In the genomic region with DNA sequence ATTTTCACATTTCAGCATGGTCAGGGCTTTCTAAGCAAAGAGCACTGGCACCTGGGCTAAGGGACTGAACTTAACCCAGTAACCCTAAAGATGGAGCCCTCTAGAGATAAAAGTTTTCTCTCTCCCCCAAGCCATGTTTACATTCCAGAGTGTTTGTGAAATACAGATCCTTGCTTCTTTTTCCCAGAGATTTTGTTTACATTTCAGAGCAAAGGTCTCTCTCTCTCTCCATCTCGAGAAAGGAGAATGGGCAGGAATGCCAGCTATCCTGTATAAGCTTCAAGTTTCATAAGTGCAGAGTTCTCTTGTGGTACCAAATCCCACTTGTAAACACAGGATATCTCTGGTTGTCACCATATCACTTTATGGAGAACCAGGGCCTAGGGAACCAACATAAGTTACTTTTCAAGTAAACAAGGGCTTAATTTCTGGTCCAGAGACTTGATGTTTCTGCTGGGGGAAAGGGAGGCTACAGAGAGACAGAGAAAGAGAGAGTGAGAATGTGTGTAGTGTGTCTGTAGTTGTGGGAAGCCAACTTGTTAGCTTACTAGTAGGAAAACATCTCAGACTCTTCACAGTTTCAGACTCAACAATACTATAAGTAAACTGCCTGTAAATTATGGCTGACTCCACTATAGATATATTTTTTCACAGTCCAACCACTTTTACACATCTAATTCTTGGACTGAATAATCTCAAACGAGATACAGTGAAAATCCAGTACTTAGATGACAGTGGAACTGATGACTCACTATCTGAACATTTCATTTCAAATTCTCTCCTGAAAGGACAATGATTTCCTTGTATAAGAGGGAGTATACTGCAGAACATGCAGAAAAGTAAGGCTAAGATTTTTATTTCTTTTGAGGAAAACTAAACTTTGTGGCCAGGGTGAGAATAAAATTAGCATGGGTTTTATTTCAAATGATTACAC, we compare ENCODE assay signal across 1 cellular context.
TF ChIP-seq lines count a peak whose summit lies in the region.

No MANE protein-coding gene starts in this region.

TF ChIP-seq in HepG2, 621 proteins besides CTCF, POLR2A, EP300 and RAD21 (continued from another document and continues in another):
- TF ChIP-seq, protein P1, sequence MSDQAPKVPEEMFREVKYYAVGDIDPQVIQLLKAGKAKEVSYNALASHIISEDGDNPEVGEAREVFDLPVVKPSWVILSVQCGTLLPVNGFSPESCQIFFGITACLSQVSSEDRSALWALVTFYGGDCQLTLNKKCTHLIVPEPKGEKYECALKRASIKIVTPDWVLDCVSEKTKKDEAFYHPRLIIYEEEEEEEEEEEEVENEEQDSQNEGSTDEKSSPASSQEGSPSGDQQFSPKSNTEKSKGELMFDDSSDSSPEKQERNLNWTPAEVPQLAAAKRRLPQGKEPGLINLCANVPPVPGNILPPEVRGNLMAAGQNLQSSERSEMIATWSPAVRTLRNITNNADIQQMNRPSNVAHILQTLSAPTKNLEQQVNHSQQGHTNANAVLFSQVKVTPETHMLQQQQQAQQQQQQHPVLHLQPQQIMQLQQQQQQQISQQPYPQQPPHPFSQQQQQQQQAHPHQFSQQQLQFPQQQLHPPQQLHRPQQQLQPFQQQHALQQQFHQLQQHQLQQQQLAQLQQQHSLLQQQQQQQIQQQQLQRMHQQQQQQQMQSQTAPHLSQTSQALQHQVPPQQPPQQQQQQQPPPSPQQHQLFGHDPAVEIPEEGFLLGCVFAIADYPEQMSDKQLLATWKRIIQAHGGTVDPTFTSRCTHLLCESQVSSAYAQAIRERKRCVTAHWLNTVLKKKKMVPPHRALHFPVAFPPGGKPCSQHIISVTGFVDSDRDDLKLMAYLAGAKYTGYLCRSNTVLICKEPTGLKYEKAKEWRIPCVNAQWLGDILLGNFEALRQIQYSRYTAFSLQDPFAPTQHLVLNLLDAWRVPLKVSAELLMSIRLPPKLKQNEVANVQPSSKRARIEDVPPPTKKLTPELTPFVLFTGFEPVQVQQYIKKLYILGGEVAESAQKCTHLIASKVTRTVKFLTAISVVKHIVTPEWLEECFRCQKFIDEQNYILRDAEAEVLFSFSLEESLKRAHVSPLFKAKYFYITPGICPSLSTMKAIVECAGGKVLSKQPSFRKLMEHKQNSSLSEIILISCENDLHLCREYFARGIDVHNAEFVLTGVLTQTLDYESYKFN (CRISPR knock-in tag; conservative IDR thresholded peaks at IDR 0.05): peak; percentile 88
- TF ChIP-seq, protein P2, sequence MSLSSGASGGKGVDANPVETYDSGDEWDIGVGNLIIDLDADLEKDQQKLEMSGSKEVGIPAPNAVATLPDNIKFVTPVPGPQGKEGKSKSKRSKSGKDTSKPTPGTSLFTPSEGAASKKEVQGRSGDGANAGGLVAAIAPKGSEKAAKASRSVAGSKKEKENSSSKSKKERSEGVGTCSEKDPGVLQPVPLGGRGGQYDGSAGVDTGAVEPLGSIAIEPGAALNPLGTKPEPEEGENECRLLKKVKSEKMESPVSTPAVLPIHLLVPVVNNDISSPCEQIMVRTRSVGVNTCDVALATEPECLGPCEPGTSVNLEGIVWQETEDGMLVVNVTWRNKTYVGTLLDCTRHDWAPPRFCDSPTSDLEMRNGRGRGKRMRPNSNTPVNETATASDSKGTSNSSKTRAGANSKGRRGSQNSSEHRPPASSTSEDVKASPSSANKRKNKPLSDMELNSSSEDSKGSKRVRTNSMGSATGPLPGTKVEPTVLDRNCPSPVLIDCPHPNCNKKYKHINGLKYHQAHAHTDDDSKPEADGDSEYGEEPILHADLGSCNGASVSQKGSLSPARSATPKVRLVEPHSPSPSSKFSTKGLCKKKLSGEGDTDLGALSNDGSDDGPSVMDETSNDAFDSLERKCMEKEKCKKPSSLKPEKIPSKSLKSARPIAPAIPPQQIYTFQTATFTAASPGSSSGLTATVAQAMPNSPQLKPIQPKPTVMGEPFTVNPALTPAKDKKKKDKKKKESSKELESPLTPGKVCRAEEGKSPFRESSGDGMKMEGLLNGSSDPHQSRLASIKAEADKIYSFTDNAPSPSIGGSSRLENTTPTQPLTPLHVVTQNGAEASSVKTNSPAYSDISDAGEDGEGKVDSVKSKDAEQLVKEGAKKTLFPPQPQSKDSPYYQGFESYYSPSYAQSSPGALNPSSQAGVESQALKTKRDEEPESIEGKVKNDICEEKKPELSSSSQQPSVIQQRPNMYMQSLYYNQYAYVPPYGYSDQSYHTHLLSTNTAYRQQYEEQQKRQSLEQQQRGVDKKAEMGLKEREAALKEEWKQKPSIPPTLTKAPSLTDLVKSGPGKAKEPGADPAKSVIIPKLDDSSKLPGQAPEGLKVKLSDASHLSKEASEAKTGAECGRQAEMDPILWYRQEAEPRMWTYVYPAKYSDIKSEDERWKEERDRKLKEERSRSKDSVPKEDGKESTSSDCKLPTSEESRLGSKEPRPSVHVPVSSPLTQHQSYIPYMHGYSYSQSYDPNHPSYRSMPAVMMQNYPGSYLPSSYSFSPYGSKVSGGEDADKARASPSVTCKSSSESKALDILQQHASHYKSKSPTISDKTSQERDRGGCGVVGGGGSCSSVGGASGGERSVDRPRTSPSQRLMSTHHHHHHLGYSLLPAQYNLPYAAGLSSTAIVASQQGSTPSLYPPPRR (CRISPR knock-in tag; IDR thresholded peaks at IDR 0.05; ENCODE audit: borderline replicate concordance): 0 out of 2 replicates have a peak, but pooled peaks have one; percentile 31
- TF ChIP-seq, protein P3, sequence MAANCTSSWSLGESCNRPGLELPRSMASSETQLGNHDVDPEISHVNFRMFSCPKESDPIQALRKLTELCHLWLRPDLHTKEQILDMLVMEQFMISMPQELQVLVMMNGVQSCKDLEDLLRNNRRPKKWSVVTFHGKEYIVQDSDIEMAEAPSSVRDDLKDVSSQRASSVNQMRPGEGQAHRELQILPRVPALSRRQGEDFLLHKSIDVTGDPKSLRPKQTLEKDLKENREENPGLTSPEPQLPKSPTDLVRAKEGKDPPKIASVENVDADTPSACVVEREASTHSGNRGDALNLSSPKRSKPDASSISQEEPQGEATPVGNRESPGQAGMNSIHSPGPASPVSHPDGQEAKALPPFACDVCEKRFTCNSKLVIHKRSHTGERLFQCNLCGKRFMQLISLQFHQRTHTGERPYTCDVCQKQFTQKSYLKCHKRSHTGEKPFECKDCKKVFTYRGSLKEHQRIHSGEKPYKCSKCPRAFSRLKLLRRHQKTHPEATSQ (CRISPR knock-in tag; IDR thresholded peaks at IDR 0.05; ENCODE audit: borderline replicate concordance): 0 out of 2 replicates have a peak, but pooled peaks have one; percentile 33
- TF ChIP-seq ZNF850 (CRISPR knock-in tag; conservative IDR thresholded peaks at IDR 0.05): no peak
- TF ChIP-seq, protein P4, sequence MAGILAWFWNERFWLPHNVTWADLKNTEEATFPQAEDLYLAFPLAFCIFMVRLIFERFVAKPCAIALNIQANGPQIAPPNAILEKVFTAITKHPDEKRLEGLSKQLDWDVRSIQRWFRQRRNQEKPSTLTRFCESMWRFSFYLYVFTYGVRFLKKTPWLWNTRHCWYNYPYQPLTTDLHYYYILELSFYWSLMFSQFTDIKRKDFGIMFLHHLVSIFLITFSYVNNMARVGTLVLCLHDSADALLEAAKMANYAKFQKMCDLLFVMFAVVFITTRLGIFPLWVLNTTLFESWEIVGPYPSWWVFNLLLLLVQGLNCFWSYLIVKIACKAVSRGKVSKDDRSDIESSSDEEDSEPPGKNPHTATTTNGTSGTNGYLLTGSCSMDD (CRISPR knock-in tag; IDR thresholded peaks at IDR 0.05): no peak
- TF ChIP-seq ZNF709 (CRISPR knock-in tag; IDR thresholded peaks at IDR 0.05): no peak
- no peak for TF ChIP-seq ZNF746 (CRISPR knock-in tag; IDR thresholded peaks at IDR 0.05)
- no peak for TF ChIP-seq FIP1L1 (IDR thresholded peaks at IDR 0.05; ENCODE audit: borderline replicate concordance, insufficient read depth, low read depth, low read length)
- no peak for TF ChIP-seq SP5 (CRISPR knock-in tag; IDR thresholded peaks at IDR 0.05; ENCODE audit: borderline replicate concordance, low read depth)
- no peak for TF ChIP-seq ZNF326 (CRISPR knock-in tag; IDR thresholded peaks at IDR 0.05; ENCODE audit: borderline replicate concordance)
- TF ChIP-seq ZNF782 (CRISPR knock-in tag; IDR thresholded peaks at IDR 0.05; ENCODE audit: borderline replicate concordance): no peak
- no peak for TF ChIP-seq REL (CRISPR knock-in tag; conservative IDR thresholded peaks at IDR 0.05)
- 0 out of 2 replicates have a peak, but pooled peaks have one; percentile 64 for TF ChIP-seq ZNF747 (CRISPR knock-in tag; IDR thresholded peaks at IDR 0.05; ENCODE audit: borderline replicate concordance)
- peak; percentile 57 for TF ChIP-seq TCF7 (IDR thresholded peaks at IDR 0.05; ENCODE audit: low read depth)
- no peak for TF ChIP-seq NFYC (CRISPR knock-in tag; IDR thresholded peaks at IDR 0.05)
- TF ChIP-seq, protein P5, sequence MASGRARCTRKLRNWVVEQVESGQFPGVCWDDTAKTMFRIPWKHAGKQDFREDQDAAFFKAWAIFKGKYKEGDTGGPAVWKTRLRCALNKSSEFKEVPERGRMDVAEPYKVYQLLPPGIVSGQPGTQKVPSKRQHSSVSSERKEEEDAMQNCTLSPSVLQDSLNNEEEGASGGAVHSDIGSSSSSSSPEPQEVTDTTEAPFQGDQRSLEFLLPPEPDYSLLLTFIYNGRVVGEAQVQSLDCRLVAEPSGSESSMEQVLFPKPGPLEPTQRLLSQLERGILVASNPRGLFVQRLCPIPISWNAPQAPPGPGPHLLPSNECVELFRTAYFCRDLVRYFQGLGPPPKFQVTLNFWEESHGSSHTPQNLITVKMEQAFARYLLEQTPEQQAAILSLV (CRISPR knock-in tag; IDR thresholded peaks at IDR 0.05; ENCODE audit: borderline replicate concordance): no peak
- TF ChIP-seq ZNF30 (CRISPR knock-in tag; IDR thresholded peaks at IDR 0.05): no peak
- no peak; the same call in 1 of the 2 replicates for TF ChIP-seq ETV5 (CRISPR knock-in tag; IDR thresholded peaks at IDR 0.05; ENCODE audit: borderline replicate concordance)
- peak; percentile 79 for TF ChIP-seq PPARG (CRISPR knock-in tag; conservative IDR thresholded peaks at IDR 0.05)
- TF ChIP-seq, protein P6, sequence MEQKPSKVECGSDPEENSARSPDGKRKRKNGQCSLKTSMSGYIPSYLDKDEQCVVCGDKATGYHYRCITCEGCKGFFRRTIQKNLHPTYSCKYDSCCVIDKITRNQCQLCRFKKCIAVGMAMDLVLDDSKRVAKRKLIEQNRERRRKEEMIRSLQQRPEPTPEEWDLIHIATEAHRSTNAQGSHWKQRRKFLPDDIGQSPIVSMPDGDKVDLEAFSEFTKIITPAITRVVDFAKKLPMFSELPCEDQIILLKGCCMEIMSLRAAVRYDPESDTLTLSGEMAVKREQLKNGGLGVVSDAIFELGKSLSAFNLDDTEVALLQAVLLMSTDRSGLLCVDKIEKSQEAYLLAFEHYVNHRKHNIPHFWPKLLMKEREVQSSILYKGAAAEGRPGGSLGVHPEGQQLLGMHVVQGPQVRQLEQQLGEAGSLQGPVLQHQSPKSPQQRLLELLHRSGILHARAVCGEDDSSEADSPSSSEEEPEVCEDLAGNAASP (CRISPR knock-in tag; IDR thresholded peaks at IDR 0.05; ENCODE audit: borderline replicate concordance): peak; percentile 45; the same call in 1 of the 2 replicates
- no peak for TF ChIP-seq ZNF3 (CRISPR knock-in tag; IDR thresholded peaks at IDR 0.05)
- TF ChIP-seq, protein P7, sequence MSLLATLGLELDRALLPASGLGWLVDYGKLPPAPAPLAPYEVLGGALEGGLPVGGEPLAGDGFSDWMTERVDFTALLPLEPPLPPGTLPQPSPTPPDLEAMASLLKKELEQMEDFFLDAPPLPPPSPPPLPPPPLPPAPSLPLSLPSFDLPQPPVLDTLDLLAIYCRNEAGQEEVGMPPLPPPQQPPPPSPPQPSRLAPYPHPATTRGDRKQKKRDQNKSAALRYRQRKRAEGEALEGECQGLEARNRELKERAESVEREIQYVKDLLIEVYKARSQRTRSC (CRISPR knock-in tag; IDR thresholded peaks at IDR 0.05; ENCODE audit: low read depth): no peak
- no peak for TF ChIP-seq ZNF317 (CRISPR knock-in tag; IDR thresholded peaks at IDR 0.05)
- no peak for TF ChIP-seq NR2F1 (CRISPR knock-in tag; IDR thresholded peaks at IDR 0.05)
- TF ChIP-seq NCOA2 (CRISPR knock-in tag; IDR thresholded peaks at IDR 0.05): peak; percentile 87
- TF ChIP-seq, protein P8, sequence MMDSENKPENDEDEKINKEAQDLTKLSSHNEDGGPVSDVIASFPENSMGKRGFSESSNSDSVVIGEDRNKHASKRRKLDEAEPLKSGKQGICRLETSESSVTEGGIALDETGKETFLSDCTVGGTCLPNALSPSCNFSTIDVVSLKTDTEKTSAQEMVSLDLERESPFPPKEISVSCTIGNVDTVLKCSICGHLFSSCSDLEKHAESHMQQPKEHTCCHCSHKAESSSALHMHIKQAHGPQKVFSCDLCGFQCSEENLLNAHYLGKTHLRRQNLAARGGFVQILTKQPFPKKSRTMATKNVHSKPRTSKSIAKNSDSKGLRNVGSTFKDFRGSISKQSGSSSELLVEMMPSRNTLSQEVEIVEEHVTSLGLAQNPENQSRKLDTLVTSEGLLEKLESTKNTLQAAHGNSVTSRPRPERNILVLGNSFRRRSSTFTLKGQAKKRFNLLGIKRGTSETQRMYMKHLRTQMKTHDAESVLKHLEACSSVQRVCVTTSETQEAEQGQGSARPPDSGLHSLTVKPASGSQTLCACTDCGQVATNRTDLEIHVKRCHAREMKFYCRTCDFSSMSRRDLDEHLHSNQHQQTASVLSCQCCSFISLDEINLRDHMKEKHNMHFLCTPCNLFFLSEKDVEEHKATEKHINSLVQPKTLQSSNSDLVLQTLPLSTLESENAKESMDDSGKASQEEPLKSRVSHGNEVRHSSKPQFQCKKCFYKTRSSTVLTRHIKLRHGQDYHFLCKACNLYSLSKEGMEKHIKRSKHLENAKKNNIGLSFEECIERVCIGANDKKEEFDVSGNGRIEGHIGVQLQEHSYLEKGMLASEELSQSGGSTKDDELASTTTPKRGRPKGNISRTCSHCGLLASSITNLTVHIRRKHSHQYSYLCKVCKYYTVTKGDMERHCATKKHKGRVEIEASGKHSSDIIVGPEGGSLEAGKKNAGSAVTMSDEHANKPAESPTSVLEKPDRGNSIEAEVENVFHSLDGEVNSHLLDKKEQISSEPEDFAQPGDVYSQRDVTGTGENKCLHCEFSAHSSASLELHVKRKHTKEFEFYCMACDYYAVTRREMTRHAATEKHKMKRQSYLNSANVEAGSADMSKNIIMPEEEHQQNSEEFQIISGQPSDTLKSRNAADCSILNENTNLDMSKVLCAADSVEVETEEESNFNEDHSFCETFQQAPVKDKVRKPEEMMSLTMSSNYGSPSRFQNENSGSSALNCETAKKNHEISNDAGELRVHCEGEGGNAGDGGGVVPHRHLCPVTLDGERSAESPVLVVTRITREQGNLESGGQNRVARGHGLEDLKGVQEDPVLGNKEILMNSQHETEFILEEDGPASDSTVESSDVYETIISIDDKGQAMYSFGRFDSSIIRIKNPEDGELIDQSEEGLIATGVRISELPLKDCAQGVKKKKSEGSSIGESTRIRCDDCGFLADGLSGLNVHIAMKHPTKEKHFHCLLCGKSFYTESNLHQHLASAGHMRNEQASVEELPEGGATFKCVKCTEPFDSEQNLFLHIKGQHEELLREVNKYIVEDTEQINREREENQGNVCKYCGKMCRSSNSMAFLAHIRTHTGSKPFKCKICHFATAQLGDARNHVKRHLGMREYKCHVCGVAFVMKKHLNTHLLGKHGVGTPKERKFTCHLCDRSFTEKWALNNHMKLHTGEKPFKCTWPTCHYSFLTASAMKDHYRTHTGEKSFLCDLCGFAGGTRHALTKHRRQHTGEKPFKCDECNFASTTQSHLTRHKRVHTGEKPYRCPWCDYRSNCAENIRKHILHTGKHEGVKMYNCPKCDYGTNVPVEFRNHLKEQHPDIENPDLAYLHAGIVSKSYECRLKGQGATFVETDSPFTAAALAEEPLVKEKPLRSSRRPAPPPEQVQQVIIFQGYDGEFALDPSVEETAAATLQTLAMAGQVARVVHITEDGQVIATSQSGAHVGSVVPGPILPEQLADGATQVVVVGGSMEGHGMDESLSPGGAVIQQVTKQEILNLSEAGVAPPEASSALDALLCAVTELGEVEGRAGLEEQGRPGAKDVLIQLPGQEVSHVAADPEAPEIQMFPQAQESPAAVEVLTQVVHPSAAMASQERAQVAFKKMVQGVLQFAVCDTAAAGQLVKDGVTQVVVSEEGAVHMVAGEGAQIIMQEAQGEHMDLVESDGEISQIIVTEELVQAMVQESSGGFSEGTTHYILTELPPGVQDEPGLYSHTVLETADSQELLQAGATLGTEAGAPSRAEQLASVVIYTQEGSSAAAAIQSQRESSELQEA (CRISPR knock-in tag; IDR thresholded peaks at IDR 0.05; ENCODE audit: not compliant biosample characterization): no peak
